Comparison of ENCODE assay signal across 15 cellular contexts in genomic region chr7:157375410-157375809, GRCh38. TPM values are rescaled to one million over a fixed set of nuclear protein-coding genes. Genes with fewer than 3 reads are reported as not detected.
DNase-seq lines count a peak whose midpoint lies in the region; ATAC-seq and TF ChIP-seq lines count a peak whose summit lies in the region.
"Had no signal": no experiment of that assay in that cellular context is flagged by ENCODE, and none has a peak within 500 bp of the region (broad histone marks: within the 10 kb centered on the region; RNA-seq: fewer than 3 reads in every experiment).

No MANE protein-coding gene starts in this region.

- DNase-seq in cardiac muscle cell (ENCODE audit: low read depth in 1 of 2, low spot score in 1 of 2) (no peak), right cardiac atrium (no peak), mesothelial cell of epicardium (ENCODE audit: low spot score in 2 of 2, unreplicated experiment in 2 of 2) (no peak), type B pancreatic cell (ENCODE audit: extremely low spot score, unreplicated experiment) (no peak), transverse colon (no peak), NCI-H345 treated with DMSO at 0.1 percent for 48 hours (lab: John Stamatoyannopoulos, UW; ENCODE audit: unreplicated experiment) (no peak)
- no peak for DNase-seq in activated T-helper 2 cell treated with anti-CD3 and anti-CD28 coated beads, Interferon-gamma antibody, Interleukin-2, Interleukin-4, amounts not matched to agents 10 μg/mL and 5 μg/mL and 100 μg/mL, durations not matched to agents 14 hours and 24 hours and 36 hours (ENCODE audit: low spot score)
- DNase-seq: activated CD4-positive, CD25-positive, alpha-beta regulatory T cell treated with anti-CD3 and anti-CD28 coated beads, Interleukin-2, amount 50 U/mL, for 72 hours; GF-D8; HCEC 1CT; mammary epithelial cell; NCI-H146; NCI-H2227 treated with DMSO at 0.1 percent for 48 hours had no signal

- H3K27me3 ChIP-seq in cardiac muscle cell (no peaks in the 10 kb centered on the region), right cardiac atrium (ENCODE audit: control insufficient read depth, insufficient read depth) (no peaks in the 10 kb centered on the region), transverse colon (no peaks in the 10 kb centered on the region)

- H3K27ac ChIP-seq in cardiac muscle cell: peak overlapping the region; percentile 35
- no peak overlapping the region for H3K27ac ChIP-seq in right cardiac atrium (ENCODE audit: low read length)
- no peak overlapping the region for H3K27ac ChIP-seq in transverse colon

- H3K4me3 Mint-ChIP-seq in activated T-helper 2 cell treated with anti-CD3 and anti-CD28 coated beads, Interferon-gamma antibody, Interleukin-2, Interleukin-4, amounts not matched to agents 10 μg/mL and 5 μg/mL and 100 μg/mL, durations not matched to agents 14 hours and 24 hours and 36 hours (ENCODE audit: low read depth): no peak overlapping the region
- H3K4me3 Mint-ChIP-seq in mesothelial cell of epicardium (no peak overlapping the region), type B pancreatic cell (no peak overlapping the region)
- H3K4me3 Mint-ChIP-seq: dendritic cell treated with granulocyte-macrophage colony-stimulating factor and Interleukin-4, amounts not matched to agents 40 ng/mL and 50 ng/mL, for 4 days had no signal

- TF ChIP-seq EP300 in transverse colon (IDR thresholded peaks at IDR 0.05; ENCODE audit: low read depth): no peak

- H3K27ac Mint-ChIP-seq in activated T-helper 2 cell treated with anti-CD3 and anti-CD28 coated beads, Interferon-gamma antibody, Interleukin-2, Interleukin-4, amounts not matched to agents 10 μg/mL and 5 μg/mL and 100 μg/mL, durations not matched to agents 14 hours and 24 hours and 36 hours: peak overlapping the region; percentile 79
- H3K27ac Mint-ChIP-seq in mesothelial cell of epicardium (peak overlapping the region; percentile 60), type B pancreatic cell (peak overlapping the region; percentile 54)
- H3K27ac Mint-ChIP-seq: dendritic cell treated with granulocyte-macrophage colony-stimulating factor and Interleukin-4, amounts not matched to agents 40 ng/mL and 50 ng/mL, for 4 days had no signal

- intact Hi-C loops in right cardiac atrium (cut with DNase I): no loop called here
- intact Hi-C loops in activated T-helper 2 cell treated with anti-CD3 and anti-CD28 coated beads, Interferon-gamma antibody, Interleukin-2, Interleukin-4, amounts not matched to agents 10 μg/mL and 5 μg/mL and 100 μg/mL, durations not matched to agents 14 hours and 24 hours and 36 hours (cut with micrococcal nuclease): no loop called here
- intact Hi-C loops in transverse colon (cut with DNase I; ENCODE audit: low total_unique reads): no loop called here

- peaks cover 24% of the 10 kb centered on the region for H3K36me3 ChIP-seq in cardiac muscle cell
- peaks cover 0 to 8% (median 3%) of the 10 kb centered on the region in 4 donors for H3K36me3 ChIP-seq in transverse colon

- TF ChIP-seq CTCF in cardiac muscle cell (IDR thresholded peaks at IDR 0.05; ENCODE audit: low read depth, low read length): no peak
- TF ChIP-seq CTCF in mesothelial cell of epicardium (IDR thresholded peaks at IDR 0.05; ENCODE audit: unreplicated experiment): no peak
- no peak for TF ChIP-seq CTCF in type B pancreatic cell (conservative IDR thresholded peaks at IDR 0.05)
- TF ChIP-seq CTCF in transverse colon (IDR thresholded peaks at IDR 0.05): no peak

- H3K27me3 Mint-ChIP-seq in activated T-helper 2 cell treated with anti-CD3 and anti-CD28 coated beads, Interferon-gamma antibody, Interleukin-2, Interleukin-4, amounts not matched to agents 10 μg/mL and 5 μg/mL and 100 μg/mL, durations not matched to agents 14 hours and 24 hours and 36 hours (ENCODE audit: low read depth): no peaks in the 10 kb centered on the region
- H3K27me3 Mint-ChIP-seq in mesothelial cell of epicardium (ENCODE audit: low read depth): no peaks in the 10 kb centered on the region
- H3K27me3 Mint-ChIP-seq in type B pancreatic cell: no peaks in the 10 kb centered on the region
- H3K27me3 Mint-ChIP-seq: dendritic cell treated with granulocyte-macrophage colony-stimulating factor and Interleukin-4, amounts not matched to agents 40 ng/mL and 50 ng/mL, for 4 days had no signal

- ATAC-seq in right cardiac atrium: no peak
- ATAC-seq in HG02642 (IDR thresholded peaks at IDR 0.05; ENCODE audit: poor library complexity, unreplicated experiment): no peak

- WGBS in right cardiac atrium: 86% methylated on average over 7 of the region's 7 CpGs
- 85 to 100% methylated on average over 2 to 7 of the region's 7 CpGs for WGBS in transverse colon (ENCODE audit: low coverage in 1 of 2), 2 donors

- H3K4me1 Mint-ChIP-seq in activated T-helper 2 cell treated with anti-CD3 and anti-CD28 coated beads, Interferon-gamma antibody, Interleukin-2, Interleukin-4, amounts not matched to agents 10 μg/mL and 5 μg/mL and 100 μg/mL, durations not matched to agents 14 hours and 24 hours and 36 hours (ENCODE audit: low read depth): peaks cover 40% of the 10 kb centered on the region
- peaks cover 5% of the 10 kb centered on the region for H3K4me1 Mint-ChIP-seq in mesothelial cell of epicardium
- H3K4me1 Mint-ChIP-seq in type B pancreatic cell (ENCODE audit: unreplicated experiment): peaks cover 16% of the 10 kb centered on the region

- no peaks in the 10 kb centered on the region for H3K9me3 ChIP-seq in cardiac muscle cell (ENCODE audit: low read depth)
- no peaks in the 10 kb centered on the region for H3K9me3 ChIP-seq in right cardiac atrium (ENCODE audit: control insufficient read depth, low read length)
- no peaks in the 10 kb centered on the region for H3K9me3 ChIP-seq in transverse colon

- peaks cover 73% of the 10 kb centered on the region for H3K36me3 Mint-ChIP-seq in activated T-helper 2 cell treated with anti-CD3 and anti-CD28 coated beads, Interferon-gamma antibody, Interleukin-2, Interleukin-4, amounts not matched to agents 10 μg/mL and 5 μg/mL and 100 μg/mL, durations not matched to agents 14 hours and 24 hours and 36 hours (ENCODE audit: low read depth)
- H3K36me3 Mint-ChIP-seq in mesothelial cell of epicardium (peaks cover 20% of the 10 kb centered on the region), type B pancreatic cell (peaks cover 48% of the 10 kb centered on the region)

- H3K4me1 ChIP-seq in cardiac muscle cell (ENCODE audit: low read depth) (peaks cover 8% of the 10 kb centered on the region), right cardiac atrium (ENCODE audit: control insufficient read depth, insufficient read depth, low read length) (peaks cover 11% of the 10 kb centered on the region), transverse colon (peaks cover 0 to 15% (median 3%) of the 10 kb centered on the region in 4 donors)

- no peak for TF ChIP-seq POLR2A in transverse colon (IDR thresholded peaks at IDR 0.05)

- H3K4me3 ChIP-seq in cardiac muscle cell (no peak overlapping the region), right cardiac atrium (ENCODE audit: low read length) (no peak overlapping the region), transverse colon (no peak overlapping the region)

- H3K9me3 Mint-ChIP-seq in activated T-helper 2 cell treated with anti-CD3 and anti-CD28 coated beads, Interferon-gamma antibody, Interleukin-2, Interleukin-4, amounts not matched to agents 10 μg/mL and 5 μg/mL and 100 μg/mL, durations not matched to agents 14 hours and 24 hours and 36 hours: no peaks in the 10 kb centered on the region
- H3K9me3 Mint-ChIP-seq in mesothelial cell of epicardium (no peaks in the 10 kb centered on the region), type B pancreatic cell (no peaks in the 10 kb centered on the region)
- H3K9me3 Mint-ChIP-seq: dendritic cell treated with granulocyte-macrophage colony-stimulating factor and Interleukin-4, amounts not matched to agents 40 ng/mL and 50 ng/mL, for 4 days had no signal

- in situ Hi-C loops in transverse colon (cut with MboI; ENCODE audit: low pct_ligation_motif_present in 1 of 4, low pct_unique_long_range_greater_than_20kb in 1 of 4, low sequenced_read_pairs in 3 of 4): no loop called here

RNA-seq across cellular contexts. Expression of gene DNAJB6, which starts 38.6 kb away (rescaled TPM):
- 110 and 117 TPM in 2 replicates for total RNA-seq in cardiac muscle cell
- 122 and 137 TPM in 2 replicates for polyA plus RNA-seq in cardiac muscle cell
- total RNA-seq in right cardiac atrium: 100 to 1,000 TPM; 154 to 183 (median 172) TPM
- polyA plus RNA-seq in right cardiac atrium: 154 TPM
- total RNA-seq in activated T-helper 2 cell treated with anti-CD3 and anti-CD28 coated beads, Interferon-gamma antibody, Interleukin-2, Interleukin-4, amounts not matched to agents 10 μg/mL and 5 μg/mL and 100 μg/mL, durations not matched to agents 14 hours and 24 hours and 36 hours: 122 and 125 TPM in 2 replicates
- 104 to 115 TPM (median 110 TPM) in 3 replicates for total RNA-seq in mesothelial cell of epicardium
- total RNA-seq in type B pancreatic cell (ENCODE audit: low replicate concordance): 97.2 and 107 TPM in 2 replicates
- total RNA-seq in transverse colon: 10 to 100 TPM; 47.0 to 87.6 (median 60.5) TPM
